8 cellular contexts compared by ENCODE assay signal in genomic region chr16:1309888-1310831, GRCh38. TPM values are rescaled to one million over a fixed set of nuclear protein-coding genes. Genes with fewer than 3 reads are reported as not detected.
DNase-seq lines count a peak whose midpoint lies in the region; ATAC-seq, FAIRE-seq and TF ChIP-seq lines count a peak whose summit lies in the region.

No MANE protein-coding gene starts in this region.

- H2AFZ ChIP-seq in K562 (ENCODE audit: low read depth, low read length) = no peak overlapping the region

- H4K20me1 ChIP-seq in K562 (replicated peaks; ENCODE audit: control insufficient read depth, insufficient read depth, low read length) = peaks cover 50% of the 10 kb centered on the region

- ATAC-seq in GM18907 (IDR thresholded peaks at IDR 0.05; ENCODE audit: unreplicated experiment) (peak; percentile 16), HG03097 (IDR thresholded peaks at IDR 0.05; ENCODE audit: low FRiP score, unreplicated experiment) (peak; percentile 27), T-helper 17 cell (peak; percentile 26), K562 (peak; percentile 61), GM21390 (IDR thresholded peaks at IDR 0.05; ENCODE audit: unreplicated experiment) (no peak)

- peak overlapping the region; percentile 96 for H3K27ac Mint-ChIP-seq in T-helper 17 cell

- H3K9me3 ChIP-seq in T-helper 17 cell (ENCODE audit: control insufficient read depth, low read length, poor library complexity, severe bottlenecking) = no peaks in the 10 kb centered on the region
- no peaks in the 10 kb centered on the region for H3K9me3 ChIP-seq in K562 (replicated peaks; ENCODE audit: control insufficient read depth, insufficient read depth, low read depth, low read length)

- H3K4me3 ChIP-seq in K562 (peak overlapping the region; percentile 91), kidney epithelial cell (ENCODE audit: low read depth, low read length) (peak overlapping the region; percentile 87)

- peak overlapping the region; percentile 100 for H3K4me3 Mint-ChIP-seq in T-helper 17 cell

- TF ChIP-seq POLR2A in K562 (conservative IDR thresholded peaks at IDR 0.05) = no peak

- CTCF ChIA-PET in K562 (lab: Yijun Ruan, JAX; ENCODE audit: low intra/inter-chr PET ratio) = no interaction called here

- TF ChIP-seq RAD21 in K562 (CRISPR knock-in tag; conservative IDR thresholded peaks at IDR 0.05 in 1 of 2, IDR thresholded peaks at IDR 0.05 in 1 of 2) = no peak

- H3K27me3 ChIP-seq in K562 (ENCODE audit: control insufficient read depth in 2 of 2, insufficient read depth in 2 of 2, low read length in 2 of 2) = no peaks in the 10 kb centered on the region
- no peaks in the 10 kb centered on the region for H3K27me3 ChIP-seq in kidney epithelial cell (ENCODE audit: control insufficient read depth, insufficient read depth, low read length)

- peaks cover 3% of the 10 kb centered on the region for H3K36me3 Mint-ChIP-seq in T-helper 17 cell (ENCODE audit: low read depth)

- H3K4me1 ChIP-seq in K562 (replicated peaks in 1 of 2; ENCODE audit: control insufficient read depth in 2 of 2, insufficient read depth in 2 of 2, low read length in 2 of 2) = peaks cover 12 to 68% of the 10 kb centered on the region in 2 experiments

- TF ChIP-seq CTCF in K562 (IDR thresholded peaks at IDR 0.05 in 2 of 3, conservative IDR thresholded peaks at IDR 0.05 in 1 of 3; ENCODE audit: insufficient read depth in 2 of 3, low read depth in 1 of 3, low read length in 3 of 3) = no peak
- TF ChIP-seq CTCF in kidney epithelial cell (IDR thresholded peaks at IDR 0.05; ENCODE audit: insufficient read depth, low read length, poor library complexity, severe bottlenecking) = no peak

- no peak for TF ChIP-seq EP300 in K562 (IDR thresholded peaks at IDR 0.05; ENCODE audit: low read length)

- WGBS in K562 (ENCODE audit: insufficient coverage, low coverage, missing lambda C conversion rate) = 1% methylated on average over 37 of the region's 77 CpGs

- H3K36me3 ChIP-seq in K562 (ENCODE audit: control insufficient read depth, insufficient read depth, low read length) = peaks cover 47% of the 10 kb centered on the region
- peaks cover 2% of the 10 kb centered on the region for H3K36me3 ChIP-seq in kidney epithelial cell (ENCODE audit: control insufficient read depth, insufficient read depth, low read length)

- peak overlapping the region; percentile 79 to 99 for H3K9ac ChIP-seq in K562 (ENCODE audit: insufficient read depth in 1 of 2, low read depth in 2 of 2, low read length in 2 of 2)

- peak overlapping the region; percentile 24 for H3K27ac ChIP-seq in K562 (ENCODE audit: extremely low read depth, low read depth, low read length)

- peaks cover 13% of the 10 kb centered on the region for H3K4me1 Mint-ChIP-seq in T-helper 17 cell

- H3K9me1 ChIP-seq in K562 (ENCODE audit: control insufficient read depth, insufficient read depth, low read length) = peaks cover 19% of the 10 kb centered on the region

- POLR2A ChIA-PET in K562 (lab: Yijun Ruan, JAX) = interaction anchor here (0.6 to 1.4 kb wide), 5 partner anchors 8 to 109 kb away, joined by 3 to 5 read pairs (median 4); no protein-coding TSS in a partner anchor

- in situ Hi-C loops in K562 (cut with MboI) = no loop called here

- H3K79me2 ChIP-seq in K562 (ENCODE audit: control insufficient read depth, insufficient read depth, low read length) = peaks cover 58% of the 10 kb centered on the region

- H3K27me3 Mint-ChIP-seq in T-helper 17 cell = no peaks in the 10 kb centered on the region

- TSS peak; percentile 82 for BruUV-seq in K562 (replicated peaks; lab: Mats Ljungman, UMichigan)

- intact Hi-C loops in K562 (cut with micrococcal nuclease) = loop anchor here (2.0 kb wide), 1 partner anchor 21 kb away; no protein-coding TSS in a partner anchor

- peak; percentile 83 for FAIRE-seq in K562 (lab: Jason Lieb, UNC)

- peak overlapping the region; percentile 87 for H3K4me2 ChIP-seq in K562 (ENCODE audit: insufficient read depth, low read length)

- DNase-seq in T-helper 17 cell (peak; percentile 43 to 58 (median 57)), K562 (ENCODE audit: extremely low read depth in 1 of 4, low spot score in 3 of 4) (peak; percentile 65 to 75 (median 68)), kidney epithelial cell (ENCODE audit: low read depth) (no peak), occipital lobe (lab: John Stamatoyannopoulos, UW) (no peak)
- peak; percentile 56 for DNase-seq in stimulated activated CD4-positive, alpha-beta T cell treated with anti-CD3 and anti-CD28 coated beads, Interleukin-4, amount 100 ng/mL, for 24 hours

RNA-seq across cellular contexts. Expression of gene UBE2I, which starts 0.7 kb away (rescaled TPM):
- total RNA-seq in T-helper 17 cell (100 to 1,000 TPM; 233 to 249 TPM), K562 (2014; rRNA removed) (64.7 and 104 TPM in 2 replicates), K562 (2014; rRNA removed; fragmentation: Illumina TruSeq; extraction: Trizol) (103 and 114 TPM in 2 replicates), K562 (2015; rRNA removed; fragmentation: Illumina TruSeq; extraction: Trizol) (96.9 and 104 TPM in 2 replicates), K562 (2021) (208 and 215 TPM in 2 replicates), kidney epithelial cell (129 and 139 TPM in 2 replicates), occipital lobe (42.7 TPM)
- total RNA-seq in K562 (2011; cell fraction: chromatin; rRNA removed; ENCODE audit: low replicate concordance) = 163 and 370 TPM in 2 replicates
- total RNA-seq in K562 (2011; cell fraction: nucleolus; rRNA removed) = 214 and 227 TPM in 2 replicates
- total RNA-seq in K562 (2011; cell fraction: nucleoplasm; rRNA removed) = 128 and 149 TPM in 2 replicates
- polyA plus RNA-seq in K562 (2011; rRNA removed) (132 and 145 TPM in 2 replicates), K562 (2014; fragmentation: Illumina TruSeq; extraction: Trizol) (222 and 254 TPM in 2 replicates), K562 (2014; fragmentation: Nextera tagmentation; extraction: Ambion mirVana) (10 to 100 TPM; 36.6 to 45.1 TPM), K562 (2014; rRNA removed) (171 and 184 TPM in 2 replicates)
- polyA plus RNA-seq in K562 (2011; cell fraction: cytosol; rRNA removed) = 67.6 and 119 TPM in 2 replicates
- polyA plus RNA-seq in K562 (2011; cell fraction: nucleus; rRNA removed) = 140 and 142 TPM in 2 replicates
- polyA plus RNA-seq in K562 (2012) = 143 and 153 TPM in 2 replicates
- 118 and 130 TPM in 2 replicates for polyA minus RNA-seq in K562 (2011; rRNA and poly(A)+ RNA removed)
- polyA minus RNA-seq in K562 (2011; cell fraction: cytosol; rRNA and poly(A)+ RNA removed) = 69.2 and 93.4 TPM in 2 replicates
- polyA minus RNA-seq in K562 (2011; cell fraction: nucleus; rRNA and poly(A)+ RNA removed) = 62.3 and 72.8 TPM in 2 replicates

RNA-seq across cellular contexts. Expression of gene BAIAP3, which starts 23.3 kb away (rescaled TPM):
- 10 to 100 TPM; 11.8 to 20.0 TPM for total RNA-seq in T-helper 17 cell
- total RNA-seq in K562 (2011; cell fraction: chromatin; rRNA removed; ENCODE audit: low replicate concordance) = 10.8 and 42.1 TPM in 2 replicates
- 29.0 and 32.5 TPM in 2 replicates for total RNA-seq in K562 (2011; cell fraction: nucleolus; rRNA removed)
- total RNA-seq in K562 (2011; cell fraction: nucleoplasm; rRNA removed) = 13.0 and 13.4 TPM in 2 replicates
- 2.3 and 4.5 TPM in 2 replicates for total RNA-seq in K562 (2014; rRNA removed)
- total RNA-seq in K562 (2014; rRNA removed; fragmentation: Illumina TruSeq; extraction: Trizol) = 0.06 and 0.18 TPM in 2 replicates
- 0.33 and 1.2 TPM in 2 replicates for total RNA-seq in K562 (2015; rRNA removed; fragmentation: Illumina TruSeq; extraction: Trizol)
- total RNA-seq in K562 (2021) = 3.3 and 3.4 TPM in 2 replicates
- polyA plus RNA-seq in K562 (2011; rRNA removed) = 0.81 and 1.8 TPM in 2 replicates
- 0.55 and 1.9 TPM in 2 replicates for polyA plus RNA-seq in K562 (2011; cell fraction: cytosol; rRNA removed)
- 15.2 and 24.6 TPM in 2 replicates for polyA plus RNA-seq in K562 (2011; cell fraction: nucleus; rRNA removed)
- polyA plus RNA-seq in K562 (2012) = 3.2 and 13.5 TPM in 2 replicates
- 0.34 and 1.1 TPM in 2 replicates for polyA plus RNA-seq in K562 (2014; fragmentation: Illumina TruSeq; extraction: Trizol)
- polyA plus RNA-seq in K562 (2014; fragmentation: Nextera tagmentation; extraction: Ambion mirVana) = under 1 TPM in 1 of 2 experiments, not detected in 1; 0.03 TPM
- 1.5 and 4.5 TPM in 2 replicates for polyA plus RNA-seq in K562 (2014; rRNA removed)
- 0.33 and 1.1 TPM in 2 replicates for polyA minus RNA-seq in K562 (2011; rRNA and poly(A)+ RNA removed)
- polyA minus RNA-seq in K562 (2011; cell fraction: cytosol; rRNA and poly(A)+ RNA removed) = 1.7 and 1.9 TPM in 2 replicates
- 8.8 and 11.0 TPM in 2 replicates for polyA minus RNA-seq in K562 (2011; cell fraction: nucleus; rRNA and poly(A)+ RNA removed)
- 1.2 and 5.8 TPM in 2 replicates for total RNA-seq in kidney epithelial cell
- 5.8 TPM for total RNA-seq in occipital lobe

RNA-seq across cellular contexts. Expression of gene TSR3, which starts 41.5 kb away (rescaled TPM):
- total RNA-seq in T-helper 17 cell (10 to 100 TPM; 24.4 to 27.7 TPM), K562 (2014; rRNA removed) (74.8 and 100.0 TPM in 2 replicates), K562 (2014; rRNA removed; fragmentation: Illumina TruSeq; extraction: Trizol) (6.7 TPM in 2 replicates), K562 (2015; rRNA removed; fragmentation: Illumina TruSeq; extraction: Trizol) (29.6 and 31.9 TPM in 2 replicates), K562 (2021) (50.5 and 53.7 TPM in 2 replicates), kidney epithelial cell (138 and 144 TPM in 2 replicates), occipital lobe (36.8 TPM)
- total RNA-seq in K562 (2011; cell fraction: chromatin; rRNA removed; ENCODE audit: low replicate concordance) = 2.8 and 6.4 TPM in 2 replicates
- total RNA-seq in K562 (2011; cell fraction: nucleolus; rRNA removed) = 8.8 and 12.3 TPM in 2 replicates
- total RNA-seq in K562 (2011; cell fraction: nucleoplasm; rRNA removed) = 3.4 and 7.0 TPM in 2 replicates
- polyA plus RNA-seq in K562 (2011; rRNA removed) (15.8 and 16.5 TPM in 2 replicates), K562 (2014; fragmentation: Illumina TruSeq; extraction: Trizol) (10.3 and 22.1 TPM in 2 replicates), K562 (2014; fragmentation: Nextera tagmentation; extraction: Ambion mirVana) (1 to 10 TPM; 1.5 to 2.4 TPM), K562 (2014; rRNA removed) (53.3 and 75.7 TPM in 2 replicates)
- polyA plus RNA-seq in K562 (2011; cell fraction: cytosol; rRNA removed) = 21.3 and 65.5 TPM in 2 replicates
- polyA plus RNA-seq in K562 (2011; cell fraction: nucleus; rRNA removed) = 12.1 and 18.1 TPM in 2 replicates
- polyA plus RNA-seq in K562 (2012) = 34.9 and 46.9 TPM in 2 replicates
- polyA minus RNA-seq in K562 (2011; rRNA and poly(A)+ RNA removed) = 2.6 and 4.5 TPM in 2 replicates
- 17.2 and 24.6 TPM in 2 replicates for polyA minus RNA-seq in K562 (2011; cell fraction: cytosol; rRNA and poly(A)+ RNA removed)
- 7.1 and 7.8 TPM in 2 replicates for polyA minus RNA-seq in K562 (2011; cell fraction: nucleus; rRNA and poly(A)+ RNA removed)

RNA-seq across cellular contexts. Expression of gene GNPTG, which starts 41.6 kb away (rescaled TPM):
- 10 to 100 TPM; 39.2 to 48.0 TPM for total RNA-seq in T-helper 17 cell
- total RNA-seq in K562 (2011; cell fraction: chromatin; rRNA removed; ENCODE audit: low replicate concordance) = 42.1 and 68.9 TPM in 2 replicates
- 52.6 and 53.5 TPM in 2 replicates for total RNA-seq in K562 (2011; cell fraction: nucleolus; rRNA removed)
- total RNA-seq in K562 (2011; cell fraction: nucleoplasm; rRNA removed) = 51.0 and 57.1 TPM in 2 replicates
- 22.3 and 24.0 TPM in 2 replicates for total RNA-seq in K562 (2014; rRNA removed)
- total RNA-seq in K562 (2014; rRNA removed; fragmentation: Illumina TruSeq; extraction: Trizol) = 4.7 and 6.1 TPM in 2 replicates
- total RNA-seq in K562 (2015; rRNA removed; fragmentation: Illumina TruSeq; extraction: Trizol) = 13.6 and 13.9 TPM in 2 replicates
- total RNA-seq in K562 (2021) = 19.9 and 22.2 TPM in 2 replicates
- 18.6 and 20.7 TPM in 2 replicates for polyA plus RNA-seq in K562 (2011; rRNA removed)
- polyA plus RNA-seq in K562 (2011; cell fraction: cytosol; rRNA removed) = 20.9 and 40.1 TPM in 2 replicates
- 55.5 and 97.5 TPM in 2 replicates for polyA plus RNA-seq in K562 (2011; cell fraction: nucleus; rRNA removed)
- polyA plus RNA-seq in K562 (2012) = 18.3 and 26.9 TPM in 2 replicates
- 9.0 and 13.6 TPM in 2 replicates for polyA plus RNA-seq in K562 (2014; fragmentation: Illumina TruSeq; extraction: Trizol)
- polyA plus RNA-seq in K562 (2014; fragmentation: Nextera tagmentation; extraction: Ambion mirVana) = 1 to 10 TPM in 1 of 2 experiments, under 1 TPM in 1; 0.69 to 1.0 TPM
- polyA plus RNA-seq in K562 (2014; rRNA removed) = 31.5 and 33.3 TPM in 2 replicates
- polyA minus RNA-seq in K562 (2011; rRNA and poly(A)+ RNA removed) = 1.6 and 5.7 TPM in 2 replicates
- 7.7 and 10.3 TPM in 2 replicates for polyA minus RNA-seq in K562 (2011; cell fraction: cytosol; rRNA and poly(A)+ RNA removed)
- 11.7 and 13.1 TPM in 2 replicates for polyA minus RNA-seq in K562 (2011; cell fraction: nucleus; rRNA and poly(A)+ RNA removed)
- total RNA-seq in kidney epithelial cell = 103 and 104 TPM in 2 replicates
- 15.0 TPM for total RNA-seq in occipital lobe

RNA-seq across cellular contexts. Expression of gene TPSD1, which starts 54.3 kb away (rescaled TPM):
- total RNA-seq in T-helper 17 cell (not detected), K562 (2014; rRNA removed) (not detected in 2 replicates), K562 (2014; rRNA removed; fragmentation: Illumina TruSeq; extraction: Trizol) (not detected in 2 replicates), K562 (2015; rRNA removed; fragmentation: Illumina TruSeq; extraction: Trizol) (not detected in 2 replicates), K562 (2021) (not detected in 2 replicates), kidney epithelial cell (not detected in 2 replicates), occipital lobe (not detected)
- total RNA-seq in K562 (2011; cell fraction: chromatin; rRNA removed; ENCODE audit: low replicate concordance) = not detected in 2 replicates
- not detected in 2 replicates for total RNA-seq in K562 (2011; cell fraction: nucleolus; rRNA removed)
- total RNA-seq in K562 (2011; cell fraction: nucleoplasm; rRNA removed) = not detected in 2 replicates
- polyA plus RNA-seq in K562 (2011; rRNA removed) (not detected in 2 replicates), K562 (2014; fragmentation: Illumina TruSeq; extraction: Trizol) (not detected in 2 replicates), K562 (2014; fragmentation: Nextera tagmentation; extraction: Ambion mirVana) (not detected), K562 (2014; rRNA removed) (not detected in 2 replicates)
- not detected in 2 replicates for polyA plus RNA-seq in K562 (2011; cell fraction: cytosol; rRNA removed)
- polyA plus RNA-seq in K562 (2011; cell fraction: nucleus; rRNA removed) = not detected in 2 replicates
- polyA plus RNA-seq in K562 (2012) = 0.07 TPM in 1 of 2 replicates, not detected in the other
- polyA minus RNA-seq in K562 (2011; rRNA and poly(A)+ RNA removed) = not detected in 2 replicates
- polyA minus RNA-seq in K562 (2011; cell fraction: cytosol; rRNA and poly(A)+ RNA removed) = not detected in 2 replicates
- polyA minus RNA-seq in K562 (2011; cell fraction: nucleus; rRNA and poly(A)+ RNA removed) = not detected in 2 replicates

Comparison
In these comparisons a context has a peak if more than half of its experiments do, and no peak if none do; other contexts are left out.
1. DNase-seq: peak in T-helper 17 cell (3 of 3), K562 (4 of 4) and stimulated activated CD4-positive, alpha-beta T cell treated with anti-CD3 and anti-CD28 coated beads, Interleukin-4, amount 100 ng/mL, for 24 hours (single experiment); none in kidney epithelial cell (single experiment) and occipital lobe (single experiment).